ENCODE assay signal across 8 cellular contexts in the genomic region with DNA sequence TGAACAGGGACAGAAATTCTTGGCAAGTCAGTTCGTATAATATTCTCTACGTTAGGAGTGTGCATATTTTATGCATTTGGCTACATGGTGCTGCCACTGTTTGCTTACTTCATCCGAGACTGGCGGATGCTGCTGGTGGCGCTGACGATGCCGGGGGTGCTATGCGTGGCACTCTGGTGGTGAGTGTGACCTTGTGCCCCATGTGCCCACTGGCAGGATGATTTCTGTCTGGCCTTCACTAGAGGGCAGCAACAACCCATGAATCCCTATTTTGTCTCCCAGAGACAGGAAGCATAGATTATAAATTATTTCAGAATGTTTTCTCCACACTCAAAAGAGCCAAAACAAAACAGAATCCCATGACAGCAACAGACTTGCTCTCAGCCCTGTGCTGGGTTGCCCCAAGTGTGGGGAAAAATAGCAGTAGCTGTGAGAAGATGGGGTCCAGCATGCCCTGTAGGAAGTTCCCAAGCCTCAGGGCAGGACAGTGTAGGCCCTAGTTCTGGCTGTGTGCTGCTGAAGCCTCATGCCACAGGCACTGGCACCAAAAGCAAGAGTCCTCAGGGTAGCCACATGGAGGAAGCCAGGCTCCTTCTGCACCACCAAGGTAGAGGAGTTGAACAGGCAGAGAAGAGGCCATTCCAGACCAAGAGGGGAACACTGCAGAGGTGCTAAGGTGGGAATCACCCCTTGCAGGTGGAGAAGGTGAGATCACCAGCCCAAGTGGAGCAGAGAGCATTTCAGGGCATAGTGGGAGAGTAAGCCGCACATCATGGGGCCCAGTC. TPM values are rescaled to one million over a fixed set of nuclear protein-coding genes. Genes with fewer than 3 reads are reported as not detected.
DNase-seq lines count a peak whose midpoint lies in the region; ATAC-seq, FAIRE-seq and TF ChIP-seq lines count a peak whose summit lies in the region.

No MANE protein-coding gene starts in this region.

- peak; percentile 41 to 57; a peak in 4 of 6 replicates for ATAC-seq in A549
- peak; percentile 38 to 68 (median 54) for ATAC-seq in right lobe of liver
- ATAC-seq in GM18870 (IDR thresholded peaks at IDR 0.05; ENCODE audit: unreplicated experiment), result no peak

- H3K4me1 Mint-ChIP-seq in chondrocyte (ENCODE audit: low read depth), result peaks cover 51% of the 10 kb centered on the region

- peak overlapping the region; percentile 84 for H3K27ac Mint-ChIP-seq in chondrocyte (ENCODE audit: unreplicated experiment)

- TF ChIP-seq POLR2A in A549 (IDR thresholded peaks at IDR 0.05; ENCODE audit: low read length) (no peak), GM12891 (IDR thresholded peaks at IDR 0.05; ENCODE audit: low read depth, low read length) (no peak), right lobe of liver (IDR thresholded peaks at IDR 0.05) (no peak)

- peak; percentile 71 to 89 for DNase-seq in A549 (ENCODE audit: low read depth in 1 of 2, low spot score in 1 of 2)
- DNase-seq in GM12891 (ENCODE audit: insufficient read length, low spot score), result no peak
- DNase-seq in NCI-H1092 (lab: John Stamatoyannopoulos, UW), result peak; percentile 1
- peak; percentile 44 for DNase-seq in activated CD4-positive, CD25-positive, alpha-beta regulatory T cell treated with anti-CD3 and anti-CD28 coated beads, Interleukin-2, amount 50 U/mL, for 72 hours
- DNase-seq in chondrocyte (ENCODE audit: low spot score), result no peak
- DNase-seq in right lobe of liver, result peak in 2 of 3 donors; percentile 43 to 62
- peak; percentile 39 for DNase-seq in stimulated activated CD8-positive, alpha-beta memory T cell treated with anti-CD3 and anti-CD28 coated beads, Interleukin-12 subunit alpha, Interleukin-12 subunit beta, amount 100 ng/mL, for 1 hour (ENCODE audit: low read depth)

- TF ChIP-seq RAD21 in A549 (conservative IDR thresholded peaks at IDR 0.05 in 1 of 2, IDR thresholded peaks at IDR 0.05 in 1 of 2), result peak; percentile 90 to 91

- no peaks in the 10 kb centered on the region for H3K27me3 Mint-ChIP-seq in chondrocyte (ENCODE audit: low read depth)

- TF ChIP-seq CTCF in A549 (IDR thresholded peaks at IDR 0.05) (peak; percentile 83), chondrocyte (IDR thresholded peaks at IDR 0.05) (peak; percentile 92), right lobe of liver (IDR thresholded peaks at IDR 0.05) (peak; percentile 72 to 81 (median 77))

- POLR2A ChIA-PET in A549 (lab: Yijun Ruan, JAX), result no interaction called here

- H3K9me3 Mint-ChIP-seq in chondrocyte (ENCODE audit: low read depth), result no peaks in the 10 kb centered on the region

- peak overlapping the region; percentile 92 to 94 for H3K27ac ChIP-seq in A549
- peak overlapping the region in 2 of 3 donors; percentile 31 to 55 for H3K27ac ChIP-seq in right lobe of liver

- H3K36me3 ChIP-seq in right lobe of liver, result peaks cover 0 to 12% (median 0%) of the 10 kb centered on the region in 4 donors

- no peak overlapping the region; the same call in 2 of the 3 replicates for H3K4me2 ChIP-seq in A549

- H3K9me3 ChIP-seq in A549 (no peaks in the 10 kb centered on the region), right lobe of liver (no peaks in the 10 kb centered on the region)

- TF ChIP-seq EP300 in A549 (IDR thresholded peaks at IDR 0.05), result no peak

- CTCF ChIA-PET in A549 (lab: Yijun Ruan, JAX), result interaction anchor here (0.6 to 11.6 kb wide), 44 partner anchors 10 to 481 kb away, joined by 3 to 217 read pairs (median 6); partner anchors contain the start of genes IRF1, KIF3A, SLC22A5 and UQCRQ

- H3K4me3 ChIP-seq in A549 (no peak overlapping the region), right lobe of liver (no peak overlapping the region)

- H3K36me3 Mint-ChIP-seq in chondrocyte (ENCODE audit: low read depth), result peaks cover 3% of the 10 kb centered on the region

- no peak overlapping the region for H3K4me3 Mint-ChIP-seq in chondrocyte (ENCODE audit: unreplicated experiment)

- H3K4me1 ChIP-seq in A549, result peaks cover 64% of the 10 kb centered on the region
- H3K4me1 ChIP-seq in right lobe of liver, result peaks cover 0 to 43% (median 11%) of the 10 kb centered on the region in 4 donors

- FAIRE-seq in A549 (lab: Jason Lieb, UNC) (no peak), GM12891 (lab: Jason Lieb, UNC) (peak; percentile 91)

- no peaks in the 10 kb centered on the region for H3K27me3 ChIP-seq in right lobe of liver

- intact Hi-C loops in right lobe of liver (cut with DNase I), result loop anchor here (5.0 to 10.0 kb wide), 2 partner anchors 117 to 119 kb away; no protein-coding TSS in a partner anchor

- 25% methylated on average over 9 of the region's 9 CpGs for WGBS in A549 (ENCODE audit: missing lambda C conversion rate)
- 9% methylated on average over 8 of the region's 9 CpGs for WGBS in right lobe of liver (ENCODE audit: insufficient coverage, low coverage, low lambda C conversion rate, missing lambda C conversion rate)

TF ChIP-seq in A549, 52 proteins besides CTCF, POLR2A, EP300 and RAD21 (continues in another document):
- TF ChIP-seq CBX2 (IDR thresholded peaks at IDR 0.05; ENCODE audit: borderline replicate concordance, low read depth) (no peak), MYC (IDR thresholded peaks at IDR 0.05; ENCODE audit: borderline replicate concordance, low read length) (0 out of 2 replicates have a peak, but pooled peaks have one; percentile 31), FOSL2 (IDR thresholded peaks at IDR 0.05) (no peak), FOSL2 (CRISPR knock-in tag; IDR thresholded peaks at IDR 0.05) (no peak), PBX3 (IDR thresholded peaks at IDR 0.05) (no peak), HDAC2 (IDR thresholded peaks at IDR 0.05) (no peak), ZNF302 (CRISPR knock-in tag; IDR thresholded peaks at IDR 0.05) (no peak), USF2 (IDR thresholded peaks at IDR 0.05) (no peak), RCOR1 (IDR thresholded peaks at IDR 0.05; ENCODE audit: low read depth, low read length) (no peak)
- TF ChIP-seq, protein P1, sequence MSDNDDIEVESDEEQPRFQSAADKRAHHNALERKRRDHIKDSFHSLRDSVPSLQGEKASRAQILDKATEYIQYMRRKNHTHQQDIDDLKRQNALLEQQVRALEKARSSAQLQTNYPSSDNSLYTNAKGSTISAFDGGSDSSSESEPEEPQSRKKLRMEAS (IDR thresholded peaks at IDR 0.05), result peak; percentile 76; the same call in 1 of the 2 replicates

TF ChIP-seq in GM12891, 5 proteins besides CTCF, POLR2A, EP300 and RAD21:
- TF ChIP-seq POLR2AphosphoS5 (IDR thresholded peaks at IDR 0.05; ENCODE audit: low read depth, low read length) (no peak), PAX5 (IDR thresholded peaks at IDR 0.05; ENCODE audit: insufficient read depth, low read length, severe bottlenecking) (no peak), POU2F2 (IDR thresholded peaks at IDR 0.05; ENCODE audit: low read depth, low read length) (no peak), TAF1 (IDR thresholded peaks at IDR 0.05; ENCODE audit: low read depth, low read length) (no peak), SPI1 (IDR thresholded peaks at IDR 0.05; ENCODE audit: low read depth, low read length) (no peak)

RNA-seq across cellular contexts. Expression of gene SLC22A5, which starts 16.0 kb away (rescaled TPM):
- polyA plus RNA-seq in A549 (2011; rRNA removed) (35.3 and 44.8 TPM in 2 replicates), A549 (2017; fragmentation: RNase III; extraction: RNeasy Plus Mini Kit Qiagen cat#74134 plus additional on column Dnase treatment) (27.4 to 33.2 TPM (median 28.4 TPM) in 3 replicates)
- 28.3 and 41.2 TPM in 2 replicates for polyA plus RNA-seq in A549 (2012; cell fraction: cytosol; rRNA removed)
- polyA plus RNA-seq in A549 (2012; cell fraction: nucleus; rRNA removed), result 102 and 117 TPM in 2 replicates
- 69.1 and 93.8 TPM in 2 replicates for polyA minus RNA-seq in A549 (2011; rRNA and poly(A)+ RNA removed)
- 0.33 TPM for polyA plus RNA-seq in GM12891 (2012; ENCODE audit: low read depth, missing spikeins)
- total RNA-seq in chondrocyte (6.1 to 7.1 TPM (median 6.6 TPM) in 3 replicates), right lobe of liver (10 to 100 TPM in 1 of 6 experiments, 1 to 10 TPM in 5; 4.7 to 11.1 (median 6.5) TPM)

Comparison
In these comparisons a context has a peak if more than half of its experiments do, and no peak if none do; other contexts are left out.
1. DNase-seq: peak in A549 (2 of 2), NCI-H1092 (single experiment), activated CD4-positive, CD25-positive, alpha-beta regulatory T cell treated with anti-CD3 and anti-CD28 coated beads, Interleukin-2, amount 50 U/mL, for 72 hours (single experiment), right lobe of liver (2 of 3) and stimulated activated CD8-positive, alpha-beta memory T cell treated with anti-CD3 and anti-CD28 coated beads, Interleukin-12 subunit alpha, Interleukin-12 subunit beta, amount 100 ng/mL, for 1 hour (single experiment); none in GM12891 (single experiment) and chondrocyte (single experiment).
2. Peak in every context shown above with its lines, with median percentiles within 50 percentile points of each other: CTCF ChIP-seq.